ENCODE assay signal across 11 cellular contexts in genomic region chr1:21313146-21313885, GRCh38. TPM values are rescaled to one million over a fixed set of nuclear protein-coding genes. Genes with fewer than 3 reads are reported as not detected.
A peak's percentile ranks its signal among the peaks of the same experiment; 100 is the strongest.
DNase-seq lines count a peak whose midpoint lies in the region; ATAC-seq and TF ChIP-seq lines count a peak whose summit lies in the region.
"Had no signal": no experiment of that assay in that cellular context is flagged by ENCODE, and none has a peak within 500 bp of the region (broad histone marks: within the 10 kb centered on the region; RNA-seq: fewer than 3 reads in every experiment).

No MANE protein-coding gene starts in this region.

- peaks cover 62% of the 10 kb centered on the region for H3K4me1 Mint-ChIP-seq in activated naive CD4-positive, alpha-beta T cell treated with anti-CD3 and anti-CD28 coated beads for 36 hours (ENCODE audit: low read depth)

- H3K4me3 ChIP-seq in AG04450 (ENCODE audit: low read depth, low read length): no peak overlapping the region
- H3K4me3 ChIP-seq in dorsolateral prefrontal cortex: no peak overlapping the region
- peak overlapping the region in 1 of 2 donors; percentile 11 for H3K4me3 ChIP-seq in muscle layer of colon (ENCODE audit: low read depth in 1 of 2, low read length in 2 of 2)

- CTCF ChIA-PET in AG04450 (lab: Charles Lee): interaction anchor here (0.5 to 1.4 kb wide), 6 partner anchors 11 to 616 kb away, joined by 3 to 4 read pairs (median 4); no protein-coding TSS in a partner anchor
- CTCF ChIA-PET in activated naive CD4-positive, alpha-beta T cell treated with anti-CD3 and anti-CD28 coated beads for 36 hours (lab: Charles Lee): interaction anchor here (1.6 kb wide), 1 partner anchor 12 kb away, joined by 5 read pairs; no protein-coding TSS in a partner anchor

- H3K36me3 ChIP-seq in muscle layer of colon (ENCODE audit: insufficient read depth, low read length): no peaks in the 10 kb centered on the region

- H3K27me3 Mint-ChIP-seq in activated naive CD4-positive, alpha-beta T cell treated with anti-CD3 and anti-CD28 coated beads for 36 hours (ENCODE audit: low read depth): no peaks in the 10 kb centered on the region

- no peaks in the 10 kb centered on the region for H3K27me3 ChIP-seq in AG04450 (ENCODE audit: control insufficient read depth, insufficient read depth, low read length)
- no peaks in the 10 kb centered on the region for H3K27me3 ChIP-seq in dorsolateral prefrontal cortex
- H3K27me3 ChIP-seq in muscle layer of colon (ENCODE audit: control insufficient read depth in 1 of 2, insufficient read depth in 2 of 2, low read length in 2 of 2): no peaks in the 10 kb centered on the region

- TF ChIP-seq CTCF in AG04450 (IDR thresholded peaks at IDR 0.05; ENCODE audit: low read depth, low read length) (no peak), dorsolateral prefrontal cortex (IDR thresholded peaks at IDR 0.05 in 54 of 56, conservative IDR thresholded peaks at IDR 0.05 in 2 of 56; ENCODE audit: low read depth in 1 of 56, partially characterized antibody in 56 of 56) (no peak)

- POLR2A ChIA-PET in AG04450 (lab: Yijun Ruan, JAX): interaction anchor here (0.9 to 1.0 kb wide), 2 partner anchors 32 kb away, joined by 3 read pairs; no protein-coding TSS in a partner anchor

- DNase-seq in AG04450 (ENCODE audit: low read depth, low spot score): no peak
- DNase-seq in HS-5 (ENCODE audit: low read depth): peak; percentile 53
- no peak for DNase-seq in dorsolateral prefrontal cortex
- no peak for DNase-seq in NCI-H2107 treated with DMSO at 0.1 percent for 48 hours (lab: John Stamatoyannopoulos, UW; ENCODE audit: unreplicated experiment)
- DNase-seq in activated naive CD4-positive, alpha-beta T cell treated with anti-CD3 and anti-CD28 coated beads for 36 hours: no peak
- no peak for DNase-seq in middle frontal gyrus (ENCODE audit: extremely low spot score, low spot score)
- DNase-seq: activated CD8-positive, alpha-beta memory T cell treated with anti-CD3 and anti-CD28 coated beads, Interleukin-2, amount 50 U/mL, for 48 hours; NCI-H2029 treated with DMSO at 0.1 percent for 48 hours; SW 1271 had no signal

- peaks cover 83% of the 10 kb centered on the region for H3K4me1 ChIP-seq in muscle layer of colon (ENCODE audit: insufficient read depth, low read length)

- H3K9me3 ChIP-seq in AG04450 (ENCODE audit: control insufficient read depth, insufficient read depth, low read length) (peaks cover 7% of the 10 kb centered on the region; the same call in 1 of the 2 replicates), muscle layer of colon (ENCODE audit: low read length) (no peaks in the 10 kb centered on the region)

- H3K27ac ChIP-seq in AG04450 (ENCODE audit: low read depth, low read length): peak overlapping the region; percentile 21
- peak overlapping the region in 47 of 59 donors; percentile 2 to 97 (median 70) for H3K27ac ChIP-seq in dorsolateral prefrontal cortex
- H3K27ac ChIP-seq in muscle layer of colon (ENCODE audit: low read depth, low read length): peak overlapping the region; percentile 27

- H3K4me3 Mint-ChIP-seq in activated naive CD4-positive, alpha-beta T cell treated with anti-CD3 and anti-CD28 coated beads for 36 hours: no peak overlapping the region

- no peak overlapping the region for H3K27ac Mint-ChIP-seq in activated naive CD4-positive, alpha-beta T cell treated with anti-CD3 and anti-CD28 coated beads for 36 hours

- intact Hi-C loops in dorsolateral prefrontal cortex (cut with DNase I): loop anchor here in 1 of 2 donors (5.0 kb wide), 1 partner anchor 34 kb away; no protein-coding TSS in a partner anchor
- intact Hi-C loops in activated naive CD4-positive, alpha-beta T cell treated with anti-CD3 and anti-CD28 coated beads for 36 hours (cut with micrococcal nuclease): no loop called here

- no peaks in the 10 kb centered on the region for H3K9me3 Mint-ChIP-seq in activated naive CD4-positive, alpha-beta T cell treated with anti-CD3 and anti-CD28 coated beads for 36 hours

- no peak for ATAC-seq in HG03025 (IDR thresholded peaks at IDR 0.05; ENCODE audit: low FRiP score, unreplicated experiment)

- H3K36me3 Mint-ChIP-seq in activated naive CD4-positive, alpha-beta T cell treated with anti-CD3 and anti-CD28 coated beads for 36 hours (ENCODE audit: low read depth): peaks cover 32% of the 10 kb centered on the region

- H3K9ac ChIP-seq in muscle layer of colon (ENCODE audit: low read length): no peak overlapping the region

RNA-seq across cellular contexts. Expression of gene ECE1, which starts 23.1 kb away (rescaled TPM):
- polyA plus RNA-seq in AG04450 (2011; rRNA removed): 145 and 161 TPM in 2 replicates
- 84.2 and 92.4 TPM in 2 replicates for polyA minus RNA-seq in AG04450 (2011; rRNA and poly(A)+ RNA removed)
- total RNA-seq in dorsolateral prefrontal cortex: 100 to 1,000 TPM in 2 of 120 experiments, 10 to 100 TPM in 118; 38.8 to 122 (median 62.6) TPM
- 100 to 1,000 TPM; 160 to 166 TPM for total RNA-seq in activated naive CD4-positive, alpha-beta T cell treated with anti-CD3 and anti-CD28 coated beads for 36 hours
